1 cellular context compared by ENCODE assay signal in genomic region chr13:44221657-44222056, GRCh38.
TF ChIP-seq lines count a peak whose summit lies in the region.

No MANE protein-coding gene starts in this region.

TF ChIP-seq in HEK293, 187 proteins besides CTCF, POLR2A, EP300 and RAD21 (continued from another document):
- TF ChIP-seq ZNF302 (tag by site-specific recombination; IDR thresholded peaks at IDR 0.05; ENCODE audit: low read depth), result no peak
- TF ChIP-seq PRDM6 (tag by site-specific recombination; IDR thresholded peaks at IDR 0.05), result peak; percentile 82
- TF ChIP-seq ZNF18 (tag by site-specific recombination; IDR thresholded peaks at IDR 0.05), result peak; percentile 44; the same call in 1 of the 2 replicates
- 0 out of 2 replicates have a peak, but pooled peaks have one; percentile 24 for TF ChIP-seq ZSCAN30 (tag by site-specific recombination; IDR thresholded peaks at IDR 0.05)
- TF ChIP-seq ZNF518A (tag by site-specific recombination; conservative IDR thresholded peaks at IDR 0.05; ENCODE audit: low read depth), result no peak
- peak; percentile 72; the same call in 1 of the 2 replicates for TF ChIP-seq HOXD13 (CRISPR knock-in tag; IDR thresholded peaks at IDR 0.05; ENCODE audit: borderline replicate concordance)
- TF ChIP-seq FEZF1 (tag by site-specific recombination; IDR thresholded peaks at IDR 0.05), result peak; percentile 87
- no peak for TF ChIP-seq ZNF623 (tag by site-specific recombination; IDR thresholded peaks at IDR 0.05)
- peak; percentile 81 for TF ChIP-seq GFI1B (tag by site-specific recombination; IDR thresholded peaks at IDR 0.05)
